In the genomic region with DNA sequence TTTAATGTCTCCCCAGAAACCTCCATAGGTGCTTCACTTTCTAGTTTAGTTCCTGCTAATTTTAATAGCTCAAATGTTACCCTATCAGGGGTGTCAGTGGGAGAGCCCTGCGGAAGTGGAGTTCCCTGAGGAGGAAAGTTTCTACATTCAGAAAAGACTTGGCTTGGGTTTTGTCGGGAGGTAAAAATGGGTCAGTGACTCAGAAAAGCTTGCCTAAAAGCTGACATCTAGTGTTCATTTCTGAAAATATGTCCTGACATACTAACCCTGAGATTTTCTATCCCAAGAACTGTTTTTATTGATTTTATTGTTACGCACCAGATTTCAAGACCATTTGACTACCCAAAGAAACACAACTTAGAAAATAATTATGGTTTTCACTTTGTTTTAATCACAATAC, we compare ENCODE assay signal across 9 cellular contexts. TPM values are rescaled to one million over a fixed set of nuclear protein-coding genes. Genes with fewer than 3 reads are reported as not detected.
DNase-seq lines count a peak whose midpoint lies in the region; ATAC-seq and TF ChIP-seq lines count a peak whose summit lies in the region.
"Had no signal": no experiment of that assay in that cellular context is flagged by ENCODE, and none has a peak within 500 bp of the region (broad histone marks: within the 10 kb centered on the region; RNA-seq: fewer than 3 reads in every experiment).

No MANE protein-coding gene starts in this region.

- no peaks in the 10 kb centered on the region for H3K27me3 Mint-ChIP-seq in CD8-positive, alpha-beta memory T cell

- H3K27me3 ChIP-seq in left ventricle myocardium inferior (ENCODE audit: low read depth) (no peaks in the 10 kb centered on the region), right atrium auricular region (no peaks in the 10 kb centered on the region), stomach (no peaks in the 10 kb centered on the region)
- H3K27me3 ChIP-seq in CD8-positive, alpha-beta memory T cell (ENCODE audit: insufficient read depth, low read length, poor library complexity, severe bottlenecking): no peaks in the 10 kb centered on the region

- TF ChIP-seq POLR2A in stomach (IDR thresholded peaks at IDR 0.05): no peak

- H3K9me3 Mint-ChIP-seq in CD8-positive, alpha-beta memory T cell: no peaks in the 10 kb centered on the region

- peaks cover 10 to 22% (median 13%) of the 10 kb centered on the region in 3 donors for H3K4me1 Mint-ChIP-seq in CD8-positive, alpha-beta memory T cell

- DNase-seq in left ventricle myocardium inferior (no peak), right atrium auricular region (ENCODE audit: low spot score) (no peak), RWPE1 (ENCODE audit: low spot score) (no peak), fibroblast of the aortic adventitia (ENCODE audit: low read depth) (peak; percentile 68), stomach (no peak), left colon (no peak)
- DNase-seq in CD8-positive, alpha-beta memory T cell: no peak
- DNase-seq in activated CD4-positive, alpha-beta T cell treated with anti-CD3 and anti-CD28 coated beads for 1 hour: no peak
- DNase-seq: GF-D8 had no signal

- POLR2A ChIA-PET in RWPE1 (lab: Yijun Ruan, JAX; ENCODE audit: low non-redundant PET): no interaction called here
- POLR2A ChIA-PET in CD8-positive, alpha-beta memory T cell (lab: Charles Lee): no interaction called here

- CTCF ChIA-PET in RWPE1 (lab: Yijun Ruan, JAX): no interaction called here
- CTCF ChIA-PET in CD8-positive, alpha-beta memory T cell (lab: Charles Lee): interaction anchor here (1.1 to 1.5 kb wide), 4 partner anchors 17 to 101 kb away, joined by 3 to 4 read pairs (median 4); no protein-coding TSS in a partner anchor

- H3K9me3 ChIP-seq in left ventricle myocardium inferior (replicated peaks) (no peaks in the 10 kb centered on the region), right atrium auricular region (no peaks in the 10 kb centered on the region), stomach (no peaks in the 10 kb centered on the region)
- no peaks in the 10 kb centered on the region for H3K9me3 ChIP-seq in CD8-positive, alpha-beta memory T cell (ENCODE audit: low read length)

- intact Hi-C loops in left ventricle myocardium inferior (cut with micrococcal nuclease) (no loop called here), stomach (cut with DNase I; ENCODE audit: low total_unique reads) (no loop called here), left colon (cut with DNase I, micrococcal nuclease) (no loop called here)

- no peak for TF ChIP-seq EP300 in stomach (IDR thresholded peaks at IDR 0.05)

- H3K4me3 Mint-ChIP-seq in CD8-positive, alpha-beta memory T cell: peak overlapping the region in 1 of 7 donors; percentile 20

- no peaks in the 10 kb centered on the region for H3K36me3 ChIP-seq in left ventricle myocardium inferior
- H3K36me3 ChIP-seq in right atrium auricular region: no peaks in the 10 kb centered on the region
- H3K36me3 ChIP-seq in stomach: peaks cover 0 to 6% (median 0%) of the 10 kb centered on the region in 4 donors
- no peaks in the 10 kb centered on the region for H3K36me3 ChIP-seq in CD8-positive, alpha-beta memory T cell (ENCODE audit: insufficient read depth, low read length)

- peaks cover 0 to 4% (median 0%) of the 10 kb centered on the region in 3 donors for H3K36me3 Mint-ChIP-seq in CD8-positive, alpha-beta memory T cell

- no peak for ATAC-seq in left colon

- H3K27ac ChIP-seq in left ventricle myocardium inferior (replicated peaks): peak overlapping the region; percentile 21
- no peak overlapping the region for H3K27ac ChIP-seq in right atrium auricular region
- H3K27ac ChIP-seq in RWPE1: no peak overlapping the region
- H3K27ac ChIP-seq in stomach: peak overlapping the region in 1 of 5 donors; percentile 32
- no peak overlapping the region for H3K27ac ChIP-seq in CD8-positive, alpha-beta memory T cell (ENCODE audit: low read depth, low read length)

- WGBS in stomach, 5 donors: 48 to 63% (median 53%) methylated on average over 3 of the region's 3 CpGs

- H3K4me1 ChIP-seq in left ventricle myocardium inferior: peaks cover 18% of the 10 kb centered on the region
- H3K4me1 ChIP-seq in right atrium auricular region: peaks cover 0 to 12% of the 10 kb centered on the region in 2 donors
- H3K4me1 ChIP-seq in stomach: peaks cover 0 to 21% (median 13%) of the 10 kb centered on the region in 4 donors
- H3K4me1 ChIP-seq in CD8-positive, alpha-beta memory T cell (ENCODE audit: insufficient read depth, low read length): peaks cover 11% of the 10 kb centered on the region

- TF ChIP-seq CTCF in left ventricle myocardium inferior (IDR thresholded peaks at IDR 0.05; ENCODE audit: borderline replicate concordance) (peak; percentile 34), right atrium auricular region (IDR thresholded peaks at IDR 0.05) (peak in 1 of 2 donors; percentile 45), RWPE1 (conservative IDR thresholded peaks at IDR 0.05; ENCODE audit: low read depth) (0 out of 2 replicates have a peak, but pooled peaks have one; percentile 38), fibroblast of the aortic adventitia (IDR thresholded peaks at IDR 0.05; ENCODE audit: insufficient read depth, low read length) (peak; percentile 44), stomach (IDR thresholded peaks at IDR 0.05) (no peak)

- H3K27ac Mint-ChIP-seq in CD8-positive, alpha-beta memory T cell: peak overlapping the region in 2 of 8 donors; percentile 58 to 77

- H3K4me3 ChIP-seq in left ventricle myocardium inferior (no peak overlapping the region), right atrium auricular region (no peak overlapping the region), fibroblast of the aortic adventitia (ENCODE audit: low read depth, low read length) (no peak overlapping the region), stomach (no peak overlapping the region)
- no peak overlapping the region for H3K4me3 ChIP-seq in CD8-positive, alpha-beta memory T cell (ENCODE audit: low read length)

RNA-seq across cellular contexts. Expression of a gene that starts 40.9 kb away (rescaled TPM):
- total RNA-seq in left ventricle myocardium inferior (not detected), right atrium auricular region (under 1 TPM in 1 of 2 donors, not detected in 1; 0.39 TPM), fibroblast of the aortic adventitia (ENCODE audit: low replicate concordance) (0.65 and 1.8 TPM in 2 replicates), stomach (1 to 10 TPM in 1 of 5 donors, under 1 TPM in 1, not detected in 3; 0.37 to 2.2 TPM), left colon (1 to 10 TPM in 1 of 2 donors, under 1 TPM in 1; 0.70 to 2.2 TPM)
- polyA plus RNA-seq in stomach: 1 to 10 TPM in 1 of 3 donors, under 1 TPM in 1, not detected in 1; 0.31 to 3.7 TPM
- 1 to 10 TPM; 3.1 to 3.8 TPM for total RNA-seq in CD8-positive, alpha-beta memory T cell
- polyA plus RNA-seq in CD8-positive, alpha-beta memory T cell: 0.58 TPM

Comparison
In these comparisons a context has a peak if more than half of its experiments do, and no peak if none do; other contexts are left out.
1. CTCF ChIP-seq: peak in left ventricle myocardium inferior (single experiment), RWPE1 (single experiment) and fibroblast of the aortic adventitia (single experiment); none in stomach (0 of 7).